Comparison of ENCODE assay signal across 17 cellular contexts in the genomic region with DNA sequence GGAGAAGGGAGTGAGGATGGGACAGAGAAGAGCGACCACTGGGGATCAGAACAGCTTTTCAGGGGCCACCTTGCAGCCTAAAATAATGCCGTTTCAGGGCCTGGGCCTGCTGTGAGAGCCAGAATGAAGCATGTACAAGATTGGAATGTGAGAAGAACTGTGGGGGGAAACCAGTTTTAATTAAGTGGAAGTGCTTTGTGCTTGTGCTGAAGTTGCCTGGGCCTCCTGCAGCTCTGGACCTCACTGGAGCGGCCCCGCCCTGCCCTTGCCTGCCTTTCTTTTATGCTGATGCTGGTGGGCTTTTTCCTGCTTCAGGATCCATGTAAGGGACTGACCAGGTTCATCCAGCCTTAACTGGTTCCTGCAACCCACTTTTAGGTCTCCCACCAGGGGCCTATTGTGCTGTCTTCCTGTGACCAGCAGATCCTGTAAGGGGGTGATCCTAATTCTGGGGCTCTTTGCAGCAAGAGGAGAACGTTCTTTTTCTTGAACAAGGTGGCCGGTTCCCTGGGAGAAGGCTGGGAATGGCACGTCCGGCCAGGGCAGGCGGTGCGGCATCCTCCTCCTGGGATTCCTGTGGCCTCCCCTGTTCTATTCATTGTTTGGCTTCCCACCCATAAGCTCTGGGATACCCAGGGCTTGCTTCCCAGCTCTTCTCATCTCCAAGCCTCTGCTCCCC. TPM values are rescaled to one million over a fixed set of nuclear protein-coding genes. Genes with fewer than 3 reads are reported as not detected.
DNase-seq lines count a peak whose midpoint lies in the region; TF ChIP-seq lines count a peak whose summit lies in the region.
"Had no signal": no experiment of that assay in that cellular context is flagged by ENCODE, and none has a peak within 500 bp of the region (broad histone marks: within the 10 kb centered on the region; RNA-seq: fewer than 3 reads in every experiment).

No MANE protein-coding gene starts in this region.

- H3K27ac ChIP-seq in breast epithelium, result no peak overlapping the region
- H3K27ac ChIP-seq: BLaER1 treated with 17β-estradiol and CSF1 and Interleukin-3, amounts not matched to agents 10 nM and 100 nM; HL-60; PC-9 had no signal

- H3K36me3 Mint-ChIP-seq in MCF 10A (ENCODE audit: insufficient read depth, unreplicated experiment), result no peaks in the 10 kb centered on the region
- H3K36me3 Mint-ChIP-seq in brain, result peaks cover 3% of the 10 kb centered on the region
- H3K36me3 Mint-ChIP-seq in nephron (ENCODE audit: low read depth), result peaks cover 4% of the 10 kb centered on the region
- H3K36me3 Mint-ChIP-seq in immature natural killer cell, result no peaks in the 10 kb centered on the region

- no peaks in the 10 kb centered on the region for H3K9me3 ChIP-seq in breast epithelium
- H3K9me3 ChIP-seq: BLaER1 treated with 17β-estradiol and CSF1 and Interleukin-3, amounts not matched to agents 10 nM and 100 nM; HAP-1 had no signal

- BruUV-seq in MCF 10A (replicated peaks; lab: Mats Ljungman, UMichigan), result no TSS peak

- no peak overlapping the region for H3K4me3 Mint-ChIP-seq in MCF 10A (ENCODE audit: unreplicated experiment)
- peak overlapping the region in 1 of 5 experiments; percentile 37 for H3K4me3 Mint-ChIP-seq in brain
- no peak overlapping the region for H3K4me3 Mint-ChIP-seq in nephron
- H3K4me3 Mint-ChIP-seq in immature natural killer cell, result no peak overlapping the region

- no peak for TF ChIP-seq CTCF in MCF 10A (IDR thresholded peaks at IDR 0.05; ENCODE audit: unreplicated experiment)
- TF ChIP-seq CTCF in breast epithelium (IDR thresholded peaks at IDR 0.05), result no peak
- TF ChIP-seq CTCF in brain (conservative IDR thresholded peaks at IDR 0.05), result no peak
- no peak for TF ChIP-seq CTCF in nephron (IDR thresholded peaks at IDR 0.05; ENCODE audit: unreplicated experiment in 3 of 3)

- H3K27ac Mint-ChIP-seq in MCF 10A (ENCODE audit: low read depth, unreplicated experiment) (peak overlapping the region; percentile 89), brain (peak overlapping the region in 3 of 5 experiments; percentile 29 to 91 (median 44)), nephron (peak overlapping the region; percentile 83 to 95 (median 89)), immature natural killer cell (peak overlapping the region in 1 of 6 donors; percentile 71)

- no peak overlapping the region for H3K4me3 ChIP-seq in breast epithelium
- H3K4me3 ChIP-seq: BLaER1 treated with 17β-estradiol and CSF1 and Interleukin-3, amounts not matched to agents 10 nM and 100 nM; HAP-1; PC-9 had no signal

- H3K4me1 ChIP-seq in breast epithelium, result no peaks in the 10 kb centered on the region
- H3K4me1 ChIP-seq: HAP-1 had no signal

- H3K9me3 Mint-ChIP-seq in MCF 10A (ENCODE audit: unreplicated experiment) (no peaks in the 10 kb centered on the region), brain (no peaks in the 10 kb centered on the region), nephron (no peaks in the 10 kb centered on the region), immature natural killer cell (no peaks in the 10 kb centered on the region)

- H3K27me3 Mint-ChIP-seq in MCF 10A (ENCODE audit: insufficient read depth, unreplicated experiment), result no peaks in the 10 kb centered on the region
- peaks cover 6% of the 10 kb centered on the region for H3K27me3 Mint-ChIP-seq in brain
- no peaks in the 10 kb centered on the region for H3K27me3 Mint-ChIP-seq in nephron (ENCODE audit: low read depth)
- peaks cover 0 to 1% (median 0%) of the 10 kb centered on the region in 3 donors for H3K27me3 Mint-ChIP-seq in immature natural killer cell (ENCODE audit: low read depth in 3 of 3)

- no peak for DNase-seq in MCF 10A (ENCODE audit: unreplicated experiment)
- no peak for DNase-seq in breast epithelium (ENCODE audit: low spot score in 2 of 2)
- DNase-seq in immature natural killer cell, result no peak
- DNase-seq in stimulated activated CD4-positive, alpha-beta T cell treated with anti-CD3 and anti-CD28 coated beads, Interleukin-1b, Interleukin-23, amount 100 ng/mL, for 48 hours, result no peak
- DNase-seq in foreskin melanocyte, result no peak
- DNase-seq in midbrain (lab: John Stamatoyannopoulos, UW), result no peak
- DNase-seq: GF-D8, NCI-H187, NCI-H510A, NCI-H82, PC-9 had no signal

- POLR2A ChIA-PET in MCF 10A (lab: Yijun Ruan, JAX), result interaction anchor here (0.6 kb wide), 1 partner anchor 632 kb away, joined by 3 read pairs; no protein-coding TSS in a partner anchor

- H3K27me3 ChIP-seq in breast epithelium, result no peaks in the 10 kb centered on the region
- H3K27me3 ChIP-seq: BLaER1 treated with 17β-estradiol and CSF1 and Interleukin-3, amounts not matched to agents 10 nM and 100 nM had no signal

- intact Hi-C loops in MCF 10A (cut with micrococcal nuclease), result loop anchor here (5.0 kb wide), 1 partner anchor 242 kb away; no protein-coding TSS in a partner anchor
- intact Hi-C loops in breast epithelium (cut with DNase I; ENCODE audit: low total_unique reads), result no loop called here

- no peaks in the 10 kb centered on the region for H3K36me3 ChIP-seq in breast epithelium
- H3K36me3 ChIP-seq: BLaER1 treated with 17β-estradiol and CSF1 and Interleukin-3, amounts not matched to agents 10 nM and 100 nM; HAP-1 had no signal

- CTCF ChIA-PET in MCF 10A (lab: Yijun Ruan, JAX), result interaction anchor here (0.6 to 1.2 kb wide), 6 partner anchors 13 to 111 kb away, joined by 3 to 4 read pairs (median 3); no protein-coding TSS in a partner anchor

- H3K4me1 Mint-ChIP-seq in MCF 10A (ENCODE audit: insufficient read depth, unreplicated experiment) (peaks cover 67% of the 10 kb centered on the region), brain (peaks cover 30% of the 10 kb centered on the region), nephron (peaks cover 25% of the 10 kb centered on the region), immature natural killer cell (peaks cover 22 to 28% of the 10 kb centered on the region in 2 donors)

- TF ChIP-seq POLR2A in breast epithelium (IDR thresholded peaks at IDR 0.05), result no peak

RNA-seq across cellular contexts. Expression of a gene that starts 3.2 kb away (rescaled TPM):
- total RNA-seq in MCF 10A (2022), result 3.1 and 3.3 TPM in 2 replicates
- 10 to 100 TPM in 2 of 3 donors, 1 to 10 TPM in 1; 4.2 to 21.1 (median 13.8) TPM for total RNA-seq in breast epithelium
- 7.8 TPM for polyA plus RNA-seq in brain (ENCODE audit: insufficient read depth, low read depth, low replicate concordance)
- polyA plus RNA-seq in immature natural killer cell, result not detected

RNA-seq across cellular contexts. Expression of a gene that starts 8.1 kb away (rescaled TPM):
- total RNA-seq in MCF 10A (2022) (not detected in 2 replicates), breast epithelium (not detected)
- polyA plus RNA-seq in brain (ENCODE audit: insufficient read depth, low read depth, low replicate concordance) (not detected), immature natural killer cell (under 1 TPM in 1 of 3 donors, not detected in 2; 0.22 TPM)
- total RNA-seq: PC-9 had no signal

RNA-seq across cellular contexts. Expression of a gene that starts 27.2 kb away (rescaled TPM):
- total RNA-seq in MCF 10A (2022), result not detected in 2 replicates
- under 1 TPM in 1 of 3 donors, not detected in 2; 0.33 TPM for total RNA-seq in breast epithelium
- polyA plus RNA-seq in brain (ENCODE audit: insufficient read depth, low read depth, low replicate concordance), result 0.12 TPM
- polyA plus RNA-seq in immature natural killer cell, result 1,000 to 10,000 TPM in 1 of 3 donors, 100 to 1,000 TPM in 2; 598 to 1,411 (median 608) TPM
- total RNA-seq: PC-9, SK-MEL-5 had no signal
